In genomic region chr1:29475256-29475800, GRCh38 we compare ENCODE assay signal across 19 cellular contexts.
"Had no signal": no experiment of that assay in that cellular context is flagged by ENCODE, and none has a peak within 500 bp of the region (broad histone marks: within the 10 kb centered on the region; RNA-seq: fewer than 3 reads in every experiment).

No MANE protein-coding gene starts in this region.

- ATAC-seq: activated CD8-positive, alpha-beta T cell treated with anti-CD3 and anti-CD28 coated beads, Interleukin-2, amount 10 ng/mL, durations not matched to agents 7 days and 5 days; activated T-cell treated with anti-CD3 and anti-CD28 coated beads, Interleukin-2, amount 50 U/mL, for 72 hours; gastrocnemius medialis; left lung; upper lobe of right lung had no signal

- H3K4me3 ChIP-seq: colonic mucosa, gastrocnemius medialis, left lung, prostate gland, right atrium auricular region, testis, upper lobe of right lung had no signal

- H3K27me3 ChIP-seq: colonic mucosa, right atrium auricular region, testis had no signal

- DNase-seq: activated CD4-positive, alpha-beta T cell treated with anti-CD3 and anti-CD28 coated beads for 48 hours; activated CD4-positive, CD25-positive, alpha-beta regulatory T cell; activated CD8-positive, alpha-beta memory T cell treated with anti-CD3 and anti-CD28 coated beads, Interleukin-2, amount 50 U/mL, for 4 hours; activated CD8-positive, alpha-beta T cell treated with anti-CD3 and anti-CD28 coated beads, Interleukin-2, amount 10 ng/mL, durations not matched to agents 7 days and 5 days; activated effector memory CD4-positive, alpha-beta T cell treated with anti-CD3 and anti-CD28 coated beads, Interleukin-2, amount 50 U/mL, for 16 hours; activated naive CD4-positive, alpha-beta T cell treated with anti-CD3 and anti-CD28 coated beads, Interleukin-2, amount 50 U/mL, for 16 hours; activated T-cell treated with anti-CD3 and anti-CD28 coated beads, Interleukin-2, amount 50 U/mL, for 72 hours; brain microvascular endothelial cell; colonic mucosa; gastrocnemius medialis; left lung; midbrain; stimulated activated CD4-positive, alpha-beta T cell treated with anti-CD3 and anti-CD28 coated beads, Interleukin-2, amount 100 ng/mL, for 48 hours; T-helper 1 cell; T-helper 9 cell; testis; upper lobe of right lung had no signal

- H3K4me1 ChIP-seq: colonic mucosa, gastrocnemius medialis, left lung, prostate gland, right atrium auricular region, upper lobe of right lung had no signal

- H3K27ac ChIP-seq: brain microvascular endothelial cell, colonic mucosa, gastrocnemius medialis, left lung, prostate gland, right atrium auricular region, testis, upper lobe of right lung had no signal

- H3K36me3 ChIP-seq: brain microvascular endothelial cell, colonic mucosa, gastrocnemius medialis, left lung, prostate gland, right atrium auricular region, upper lobe of right lung had no signal

- H3K9me3 ChIP-seq: colonic mucosa, gastrocnemius medialis, left lung, prostate gland, right atrium auricular region, testis, upper lobe of right lung had no signal
